In genomic region chr5:40221796-40222195, GRCh38 we compare ENCODE assay signal across 14 cellular contexts.
DNase-seq lines count a peak whose midpoint lies in the region; ATAC-seq and TF ChIP-seq lines count a peak whose summit lies in the region.
"Had no signal": no experiment of that assay in that cellular context is flagged by ENCODE, and none has a peak within 500 bp of the region (broad histone marks: within the 10 kb centered on the region; RNA-seq: fewer than 3 reads in every experiment).

No MANE protein-coding gene starts in this region.

- H3F3A ChIP-seq in PC-9 (ENCODE audit: insufficient read depth, low read depth): no peaks in the 10 kb centered on the region

- no peaks in the 10 kb centered on the region for H3K9me3 ChIP-seq in breast epithelium
- H3K9me3 ChIP-seq in PC-9 (ENCODE audit: insufficient read depth, low read depth): no peaks in the 10 kb centered on the region; the same call in 1 of the 2 replicates
- H3K9me3 ChIP-seq in naive thymus-derived CD4-positive, alpha-beta T cell (ENCODE audit: control insufficient read depth in 2 of 3, low read length in 3 of 3): no peaks in the 10 kb centered on the region
- H3K9me3 ChIP-seq: A549, tibial artery had no signal

- no peak for ATAC-seq in activated T-helper 17 cell treated with anti-CD3 and anti-CD28 coated beads, Interleukin-2, amount 50 U/mL, for 72 hours (replicated peaks)
- ATAC-seq in naive thymus-derived CD4-positive, alpha-beta T cell: no peak
- ATAC-seq: A549 had no signal

- no peak overlapping the region for H3K4me2 ChIP-seq in PC-9
- H3K4me2 ChIP-seq: A549 had no signal

- CTCF ChIA-PET in MCF 10A (lab: Yijun Ruan, JAX) (no interaction called here), PC-9 (lab: Charles Lee) (no interaction called here)
- CTCF ChIA-PET in naive thymus-derived CD4-positive, alpha-beta T cell (lab: Charles Lee): no interaction called here

- H3K4me3 Mint-ChIP-seq in MCF 10A (ENCODE audit: unreplicated experiment): no peak overlapping the region
- no peak overlapping the region for H3K4me3 Mint-ChIP-seq in activated T-helper 17 cell treated with anti-CD3 and anti-CD28 coated beads, Interleukin-2, amount 50 U/mL, for 72 hours
- no peak overlapping the region for H3K4me3 Mint-ChIP-seq in naive thymus-derived CD4-positive, alpha-beta T cell
- H3K4me3 Mint-ChIP-seq: memory B cell had no signal

- H3K27me3 Mint-ChIP-seq in MCF 10A (ENCODE audit: insufficient read depth, unreplicated experiment): no peaks in the 10 kb centered on the region
- H3K27me3 Mint-ChIP-seq in activated T-helper 17 cell treated with anti-CD3 and anti-CD28 coated beads, Interleukin-2, amount 50 U/mL, for 72 hours: no peaks in the 10 kb centered on the region
- peaks cover 0 to 9% (median 0%) of the 10 kb centered on the region in 5 donors for H3K27me3 Mint-ChIP-seq in naive thymus-derived CD4-positive, alpha-beta T cell

- TF ChIP-seq CTCF in MCF 10A (IDR thresholded peaks at IDR 0.05; ENCODE audit: unreplicated experiment): no peak
- no peak for TF ChIP-seq CTCF in breast epithelium (IDR thresholded peaks at IDR 0.05)
- TF ChIP-seq CTCF in fibroblast of villous mesenchyme (IDR thresholded peaks at IDR 0.05; ENCODE audit: insufficient read depth, low read depth, low read length): no peak
- TF ChIP-seq CTCF in PC-9 (conservative IDR thresholded peaks at IDR 0.05): no peak

- H3K36me3 Mint-ChIP-seq in MCF 10A (ENCODE audit: insufficient read depth, unreplicated experiment): no peaks in the 10 kb centered on the region
- H3K36me3 Mint-ChIP-seq in activated T-helper 17 cell treated with anti-CD3 and anti-CD28 coated beads, Interleukin-2, amount 50 U/mL, for 72 hours (ENCODE audit: low read depth): no peaks in the 10 kb centered on the region
- peaks cover 0 to 25% (median 4%) of the 10 kb centered on the region in 5 donors for H3K36me3 Mint-ChIP-seq in naive thymus-derived CD4-positive, alpha-beta T cell
- H3K36me3 Mint-ChIP-seq: memory B cell had no signal

- no peaks in the 10 kb centered on the region for H3K79me2 ChIP-seq in PC-9 (ENCODE audit: low read depth)

- intact Hi-C loops in MCF 10A (cut with micrococcal nuclease): loop anchor here (10.0 kb wide), 1 partner anchor 463 kb away; no protein-coding TSS in a partner anchor
- intact Hi-C loops in breast epithelium (cut with DNase I; ENCODE audit: low total_unique reads): no loop called here
- intact Hi-C loops in PC-9 (cut with micrococcal nuclease; ENCODE audit: unreplicated experiment): no loop called here
- intact Hi-C loops in naive thymus-derived CD4-positive, alpha-beta T cell (cut with micrococcal nuclease): loop anchor here in 1 of 2 donors (5.0 kb wide), 3 partner anchors 36 to 266 kb away; no protein-coding TSS in a partner anchor

- H3K36me3 ChIP-seq in breast epithelium (no peaks in the 10 kb centered on the region), PC-9 (ENCODE audit: low read depth) (no peaks in the 10 kb centered on the region)
- no peaks in the 10 kb centered on the region for H3K36me3 ChIP-seq in naive thymus-derived CD4-positive, alpha-beta T cell (ENCODE audit: control insufficient read depth in 2 of 3, insufficient read depth in 3 of 3, low read length in 3 of 3)
- H3K36me3 ChIP-seq: tibial artery had no signal

- DNase-seq in MCF 10A (ENCODE audit: unreplicated experiment) (peak; percentile 55), breast epithelium (ENCODE audit: low spot score in 2 of 2) (no peak), fibroblast of villous mesenchyme (ENCODE audit: low read depth) (peak; percentile 66), PC-9 (no peak), GM19240 (ENCODE audit: insufficient read length, low spot score) (no peak)
- no peak for DNase-seq in naive thymus-derived CD4-positive, alpha-beta T cell
- no peak for DNase-seq in activated T-cell treated with anti-CD3 and anti-CD28 coated beads, Interleukin-2, amount 50 U/mL, for 1 hour
- DNase-seq: activated CD4-positive, alpha-beta T cell treated with anti-CD3 and anti-CD28 coated beads for 48 hours; KG1; stimulated activated CD4-positive, alpha-beta T cell treated with anti-CD3 and anti-CD28 coated beads, Interleukin-12 subunit alpha, Interleukin-12 subunit beta, amount 100 ng/mL, for 4 hours; tibial artery had no signal

- peaks cover 9% of the 10 kb centered on the region for H3K4me1 Mint-ChIP-seq in MCF 10A (ENCODE audit: insufficient read depth, unreplicated experiment)
- peaks cover 46% of the 10 kb centered on the region for H3K4me1 Mint-ChIP-seq in activated T-helper 17 cell treated with anti-CD3 and anti-CD28 coated beads, Interleukin-2, amount 50 U/mL, for 72 hours
- H3K4me1 Mint-ChIP-seq in naive thymus-derived CD4-positive, alpha-beta T cell: peaks cover 0 to 45% (median 7%) of the 10 kb centered on the region in 7 donors

- no TSS peak for BruUV-seq in MCF 10A (replicated peaks; lab: Mats Ljungman, UMichigan)
- BruUV-seq in PC-9 (replicated peaks; lab: Mats Ljungman, UMichigan): no TSS peak

- no peak overlapping the region for H3K4me3 ChIP-seq in breast epithelium
- no peak overlapping the region for H3K4me3 ChIP-seq in fibroblast of villous mesenchyme (ENCODE audit: low read depth, low read length)
- H3K4me3 ChIP-seq in PC-9: no peak overlapping the region
- H3K4me3 ChIP-seq in naive thymus-derived CD4-positive, alpha-beta T cell (ENCODE audit: low read length): no peak overlapping the region
- H3K4me3 ChIP-seq: A549, tibial artery had no signal

- H3K27ac ChIP-seq in breast epithelium (no peak overlapping the region), PC-9 (no peak overlapping the region)
- H3K27ac ChIP-seq in naive thymus-derived CD4-positive, alpha-beta T cell (ENCODE audit: low read depth, low read length): no peak overlapping the region
- H3K27ac ChIP-seq: A549, tibial artery had no signal

- no peak overlapping the region for H3K27ac Mint-ChIP-seq in MCF 10A (ENCODE audit: low read depth, unreplicated experiment)
- peak overlapping the region; percentile 23 for H3K27ac Mint-ChIP-seq in activated T-helper 17 cell treated with anti-CD3 and anti-CD28 coated beads, Interleukin-2, amount 50 U/mL, for 72 hours
- H3K27ac Mint-ChIP-seq in naive thymus-derived CD4-positive, alpha-beta T cell: no peak overlapping the region
- H3K27ac Mint-ChIP-seq: memory B cell had no signal

- POLR2A ChIA-PET in MCF 10A (lab: Yijun Ruan, JAX): no interaction called here
- POLR2A ChIA-PET in PC-9 (lab: Charles Lee; ENCODE audit: unreplicated experiment): no interaction called here
- POLR2A ChIA-PET in naive thymus-derived CD4-positive, alpha-beta T cell (lab: Charles Lee): no interaction called here

- H3K9me3 Mint-ChIP-seq in MCF 10A (ENCODE audit: unreplicated experiment): no peaks in the 10 kb centered on the region
- peaks cover 9% of the 10 kb centered on the region for H3K9me3 Mint-ChIP-seq in activated T-helper 17 cell treated with anti-CD3 and anti-CD28 coated beads, Interleukin-2, amount 50 U/mL, for 72 hours
- peaks cover 0 to 23% (median 1%) of the 10 kb centered on the region in 11 donors for H3K9me3 Mint-ChIP-seq in naive thymus-derived CD4-positive, alpha-beta T cell

- no peaks in the 10 kb centered on the region for H4K20me1 ChIP-seq in PC-9 (ENCODE audit: insufficient read depth)

- no peaks in the 10 kb centered on the region; the same call in 1 of the 2 replicates for H3K9me2 ChIP-seq in PC-9 (ENCODE audit: insufficient read depth)

- no peak for TF ChIP-seq POLR2A in breast epithelium (IDR thresholded peaks at IDR 0.05)

- no peaks in the 10 kb centered on the region for H3K4me1 ChIP-seq in breast epithelium
- no peaks in the 10 kb centered on the region for H3K4me1 ChIP-seq in PC-9 (replicated peaks; ENCODE audit: insufficient read depth)
- H3K4me1 ChIP-seq in naive thymus-derived CD4-positive, alpha-beta T cell (ENCODE audit: control insufficient read depth in 2 of 2, insufficient read depth in 2 of 2, low read length in 2 of 2): peaks cover 0 to 4% of the 10 kb centered on the region in 2 donors

- H2AFZ ChIP-seq in PC-9: no peak overlapping the region

- H3K27me3 ChIP-seq in breast epithelium (no peaks in the 10 kb centered on the region), PC-9 (ENCODE audit: insufficient read depth, low read depth) (no peaks in the 10 kb centered on the region)
- H3K27me3 ChIP-seq in naive thymus-derived CD4-positive, alpha-beta T cell (ENCODE audit: control insufficient read depth in 2 of 2, insufficient read depth in 2 of 2, low read length in 2 of 2): no peaks in the 10 kb centered on the region
- H3K27me3 ChIP-seq: tibial artery had no signal

Comparison
In these comparisons a context has a peak if more than half of its experiments do, and no peak if none do; other contexts are left out.
1. DNase-seq: peak in MCF 10A (single experiment) and fibroblast of villous mesenchyme (single experiment); none in breast epithelium (0 of 2), PC-9 (0 of 2), naive thymus-derived CD4-positive, alpha-beta T cell (0 of 9), GM19240 (single experiment) and activated T-cell treated with anti-CD3 and anti-CD28 coated beads, Interleukin-2, amount 50 U/mL, for 1 hour (single experiment).